Comparison of ENCODE assay signal across 2 cellular contexts in genomic region chr19:16518483-16519229, GRCh38.
TF ChIP-seq lines count a peak whose summit lies in the region.

No MANE protein-coding gene starts in this region.

TF ChIP-seq in SK-N-SH, 30 proteins besides CTCF, POLR2A, EP300 and RAD21:
- TF ChIP-seq, protein P1, sequence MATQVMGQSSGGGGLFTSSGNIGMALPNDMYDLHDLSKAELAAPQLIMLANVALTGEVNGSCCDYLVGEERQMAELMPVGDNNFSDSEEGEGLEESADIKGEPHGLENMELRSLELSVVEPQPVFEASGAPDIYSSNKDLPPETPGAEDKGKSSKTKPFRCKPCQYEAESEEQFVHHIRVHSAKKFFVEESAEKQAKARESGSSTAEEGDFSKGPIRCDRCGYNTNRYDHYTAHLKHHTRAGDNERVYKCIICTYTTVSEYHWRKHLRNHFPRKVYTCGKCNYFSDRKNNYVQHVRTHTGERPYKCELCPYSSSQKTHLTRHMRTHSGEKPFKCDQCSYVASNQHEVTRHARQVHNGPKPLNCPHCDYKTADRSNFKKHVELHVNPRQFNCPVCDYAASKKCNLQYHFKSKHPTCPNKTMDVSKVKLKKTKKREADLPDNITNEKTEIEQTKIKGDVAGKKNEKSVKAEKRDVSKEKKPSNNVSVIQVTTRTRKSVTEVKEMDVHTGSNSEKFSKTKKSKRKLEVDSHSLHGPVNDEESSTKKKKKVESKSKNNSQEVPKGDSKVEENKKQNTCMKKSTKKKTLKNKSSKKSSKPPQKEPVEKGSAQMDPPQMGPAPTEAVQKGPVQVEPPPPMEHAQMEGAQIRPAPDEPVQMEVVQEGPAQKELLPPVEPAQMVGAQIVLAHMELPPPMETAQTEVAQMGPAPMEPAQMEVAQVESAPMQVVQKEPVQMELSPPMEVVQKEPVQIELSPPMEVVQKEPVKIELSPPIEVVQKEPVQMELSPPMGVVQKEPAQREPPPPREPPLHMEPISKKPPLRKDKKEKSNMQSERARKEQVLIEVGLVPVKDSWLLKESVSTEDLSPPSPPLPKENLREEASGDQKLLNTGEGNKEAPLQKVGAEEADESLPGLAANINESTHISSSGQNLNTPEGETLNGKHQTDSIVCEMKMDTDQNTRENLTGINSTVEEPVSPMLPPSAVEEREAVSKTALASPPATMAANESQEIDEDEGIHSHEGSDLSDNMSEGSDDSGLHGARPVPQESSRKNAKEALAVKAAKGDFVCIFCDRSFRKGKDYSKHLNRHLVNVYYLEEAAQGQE (IDR thresholded peaks at IDR 0.05; ENCODE audit: low read depth, low read length) = no peak
- TF ChIP-seq ELF1 (IDR thresholded peaks at IDR 0.05) (no peak), YY1 (IDR thresholded peaks at IDR 0.05; ENCODE audit: low read depth) (no peak)

TF ChIP-seq in SK-N-SH treated with all-trans-retinoic acid at 6 μM for 48 hours, 23 proteins besides CTCF, POLR2A, EP300 and RAD21:
- TF ChIP-seq TOX (CRISPR knock-in tag; IDR thresholded peaks at IDR 0.05; ENCODE audit: borderline replicate concordance) (no peak), ZFP3 (CRISPR knock-in tag; IDR thresholded peaks at IDR 0.05) (no peak), TCF4 (CRISPR knock-in tag; IDR thresholded peaks at IDR 0.05; ENCODE audit: borderline replicate concordance) (no peak), ISL1 (CRISPR knock-in tag; IDR thresholded peaks at IDR 0.05) (no peak), POU6F1 (CRISPR knock-in tag; IDR thresholded peaks at IDR 0.05; ENCODE audit: borderline replicate concordance, low read depth) (no peak), OSR1 (CRISPR knock-in tag; IDR thresholded peaks at IDR 0.05) (no peak), CSDC2 (CRISPR knock-in tag; IDR thresholded peaks at IDR 0.05) (no peak), CREB5 (CRISPR knock-in tag; IDR thresholded peaks at IDR 0.05; ENCODE audit: low read depth) (no peak), RARB (CRISPR knock-in tag; IDR thresholded peaks at IDR 0.05) (no peak), ZC3H10 (CRISPR knock-in tag; IDR thresholded peaks at IDR 0.05) (no peak), BACH2 (CRISPR knock-in tag; IDR thresholded peaks at IDR 0.05; ENCODE audit: borderline replicate concordance) (no peak), ESRRG (CRISPR knock-in tag; IDR thresholded peaks at IDR 0.05) (no peak), ZNF8 (CRISPR knock-in tag; IDR thresholded peaks at IDR 0.05) (no peak), TSHZ2 (CRISPR knock-in tag; IDR thresholded peaks at IDR 0.05) (no peak), ZNF70 (CRISPR knock-in tag; IDR thresholded peaks at IDR 0.05) (no peak), PATZ1 (CRISPR knock-in tag; IDR thresholded peaks at IDR 0.05; ENCODE audit: borderline replicate concordance) (no peak), ZFP30 (CRISPR knock-in tag; IDR thresholded peaks at IDR 0.05) (no peak), GLIS3 (CRISPR knock-in tag; IDR thresholded peaks at IDR 0.05) (no peak)
